Comparison of ENCODE assay signal across 8 cellular contexts in genomic region chr6:26045046-26045938, GRCh38. TPM values are rescaled to one million over a fixed set of nuclear protein-coding genes. Genes with fewer than 3 reads are reported as not detected.
DNase-seq lines count a peak whose midpoint lies in the region; ATAC-seq and TF ChIP-seq lines count a peak whose summit lies in the region.

No MANE protein-coding gene starts in this region.

- ATAC-seq in Right ventricle myocardium inferior (peak; percentile 80), HG03060 (IDR thresholded peaks at IDR 0.05; ENCODE audit: low read depth, unreplicated experiment) (peak; percentile 51)

- peaks cover 15% of the 10 kb centered on the region for H3K4me1 ChIP-seq in suprapubic skin

- DNase-seq in Right ventricle myocardium inferior (ENCODE audit: missing footprints): peak; percentile 70
- DNase-seq in cardiac septum (ENCODE audit: low spot score): no peak
- DNase-seq in NCI-H748 (lab: John Stamatoyannopoulos, UW; ENCODE audit: unreplicated experiment): peak; percentile 98
- DNase-seq in activated T-cell treated with anti-CD3 and anti-CD28 coated beads for 1 hour (ENCODE audit: low read depth): peak; percentile 62
- peak; percentile 92 for DNase-seq in epithelial cell of esophagus (ENCODE audit: low read depth)
- peak; percentile 86 for DNase-seq in myocyte (ENCODE audit: low read depth)
- DNase-seq in suprapubic skin (ENCODE audit: low spot score in 2 of 2): peak in 1 of 2 donors; percentile 86

- TF ChIP-seq CTCF in epithelial cell of esophagus (IDR thresholded peaks at IDR 0.05; ENCODE audit: insufficient read depth, low read depth, low read length, missing control alignments) (no peak), suprapubic skin (IDR thresholded peaks at IDR 0.05) (no peak)

- peak in 1 of 2 donors; percentile 29 for TF ChIP-seq POLR2A in suprapubic skin (IDR thresholded peaks at IDR 0.05)

- H3K4me3 ChIP-seq in epithelial cell of esophagus (ENCODE audit: low read length) (peak overlapping the region; percentile 61), suprapubic skin (peak overlapping the region; percentile 55)

- no peak for TF ChIP-seq EP300 in suprapubic skin (IDR thresholded peaks at IDR 0.05)

- no peaks in the 10 kb centered on the region for H3K27me3 ChIP-seq in suprapubic skin

- H3K36me3 ChIP-seq in suprapubic skin: no peaks in the 10 kb centered on the region

- WGBS in suprapubic skin: 2% methylated on average over 38 of the region's 48 CpGs

- no peaks in the 10 kb centered on the region for H3K9me3 ChIP-seq in suprapubic skin

- intact Hi-C loops in Right ventricle myocardium inferior (cut with DNase I): loop anchor here (2.0 kb wide), 1 partner anchor 18 kb away; a partner anchor contains a TSS
- intact Hi-C loops in cardiac septum (cut with DNase I): no loop called here

- peak overlapping the region; percentile 85 for H3K27ac ChIP-seq in suprapubic skin

RNA-seq across cellular contexts. Expression of gene HFE, which starts 41.9 kb away (rescaled TPM):
- total RNA-seq in Right ventricle myocardium inferior: 5.3 TPM
- total RNA-seq in cardiac septum: 2.4 TPM
- total RNA-seq in myocyte: 3.5 and 4.4 TPM in 2 replicates
- polyA plus RNA-seq in myocyte (2012): 17.2 TPM
- total RNA-seq in suprapubic skin: 1 to 10 TPM; 2.1 to 4.2 (median 3.6) TPM
